9 cellular contexts compared by ENCODE assay signal in genomic region chr18:57780318-57781127, GRCh38. TPM values are rescaled to one million over a fixed set of nuclear protein-coding genes. Genes with fewer than 3 reads are reported as not detected.
A peak's percentile ranks its signal among the peaks of the same experiment; 100 is the strongest.
DNase-seq lines count a peak whose midpoint lies in the region; ATAC-seq and TF ChIP-seq lines count a peak whose summit lies in the region.
"Had no signal": no experiment of that assay in that cellular context is flagged by ENCODE, and none has a peak within 500 bp of the region (broad histone marks: within the 10 kb centered on the region; RNA-seq: fewer than 3 reads in every experiment).

No MANE protein-coding gene starts in this region.

- H3K4me3 ChIP-seq in transverse colon = no peak overlapping the region

- DNase-seq in SK-MEL-5 (ENCODE audit: low read depth, low spot score) (peak; percentile 7), left ventricle myocardium superior (no peak), transverse colon (no peak), HUDEP-2 (lab: John Stamatoyannopoulos, UW; ENCODE audit: unreplicated experiment in 76 of 76) (no peak)
- DNase-seq in activated T-cell treated with anti-CD3 and anti-CD28 coated beads, Interleukin-2, amount 50 U/mL, for 48 hours = no peak

- H3K27me3 ChIP-seq in transverse colon = no peaks in the 10 kb centered on the region

- H3K4me1 ChIP-seq in transverse colon = peaks cover 15 to 90% (median 53%) of the 10 kb centered on the region in 4 donors

- TF ChIP-seq POLR2A in transverse colon (IDR thresholded peaks at IDR 0.05) = no peak

- peak overlapping the region; percentile 52 to 79 (median 68) for H3K27ac ChIP-seq in transverse colon

- WGBS in transverse colon (ENCODE audit: low coverage in 1 of 2), 2 donors = 4 to 18% methylated on average over 6 of the region's 6 CpGs

- intact Hi-C loops in left ventricle myocardium superior (cut with micrococcal nuclease) = no loop called here
- intact Hi-C loops in transverse colon (cut with DNase I; ENCODE audit: low total_unique reads) = no loop called here

- no peaks in the 10 kb centered on the region for H3K9me3 ChIP-seq in transverse colon

- ATAC-seq in GM18519 (IDR thresholded peaks at IDR 0.05; ENCODE audit: low FRiP score, unreplicated experiment) (peak; percentile 54), HG03060 (IDR thresholded peaks at IDR 0.05; ENCODE audit: low read depth, unreplicated experiment) (peak; percentile 81), left ventricle myocardium superior (peak; percentile 29), GM18868 (IDR thresholded peaks at IDR 0.05; ENCODE audit: unreplicated experiment) (no peak)

- in situ Hi-C loops in SK-MEL-5 (cut with HindIII; ENCODE audit: low pct_unique_long_range_greater_than_20kb, low sequenced_read_pairs) (no loop called here), transverse colon (cut with MboI; ENCODE audit: low pct_ligation_motif_present in 1 of 4, low pct_unique_long_range_greater_than_20kb in 1 of 4, low sequenced_read_pairs in 3 of 4) (no loop called here)

- no peaks in the 10 kb centered on the region for H3K36me3 ChIP-seq in transverse colon

- TF ChIP-seq EP300 in transverse colon (IDR thresholded peaks at IDR 0.05; ENCODE audit: low read depth) = no peak

- TF ChIP-seq CTCF in transverse colon (IDR thresholded peaks at IDR 0.05) = no peak

RNA-seq across cellular contexts. Expression of gene ATP8B1, which starts 22.6 kb away (rescaled TPM):
- total RNA-seq in SK-MEL-5 (2014; rRNA removed; shearing (Covaris generic)) = 0.61 and 0.90 TPM in 2 replicates
- polyA plus RNA-seq in SK-MEL-5 (2015; cell fraction: cytosol; rRNA removed) = 0.94 and 1.4 TPM in 2 replicates
- 0.43 and 0.47 TPM in 2 replicates for polyA plus RNA-seq in SK-MEL-5 (2015; cell fraction: nucleus; rRNA removed)
- 4.0 TPM for total RNA-seq in left ventricle myocardium superior
- 100 to 1,000 TPM; 120 to 321 (median 252) TPM for total RNA-seq in transverse colon
- total RNA-seq: T-helper 2 cell treated with Interferon-gamma antibody and Interleukin-4, amounts not matched to agents 100 ng/mL and 5 ng/mL, for 36 hours had no signal

Comparison
In these comparisons a context has a peak if more than half of its experiments do, and no peak if none do; other contexts are left out.
1. RNA of gene ATP8B1, which starts 22.6 kb away (total RNA-seq): 120 to 321 TPM in transverse colon; 4.0 TPM in left ventricle myocardium superior (single experiment) and 0.61 to 0.90 TPM in SK-MEL-5; every median in the first group is over 10 times any median in the second.